ENCODE assay signal across 9 cellular contexts in the genomic region with DNA sequence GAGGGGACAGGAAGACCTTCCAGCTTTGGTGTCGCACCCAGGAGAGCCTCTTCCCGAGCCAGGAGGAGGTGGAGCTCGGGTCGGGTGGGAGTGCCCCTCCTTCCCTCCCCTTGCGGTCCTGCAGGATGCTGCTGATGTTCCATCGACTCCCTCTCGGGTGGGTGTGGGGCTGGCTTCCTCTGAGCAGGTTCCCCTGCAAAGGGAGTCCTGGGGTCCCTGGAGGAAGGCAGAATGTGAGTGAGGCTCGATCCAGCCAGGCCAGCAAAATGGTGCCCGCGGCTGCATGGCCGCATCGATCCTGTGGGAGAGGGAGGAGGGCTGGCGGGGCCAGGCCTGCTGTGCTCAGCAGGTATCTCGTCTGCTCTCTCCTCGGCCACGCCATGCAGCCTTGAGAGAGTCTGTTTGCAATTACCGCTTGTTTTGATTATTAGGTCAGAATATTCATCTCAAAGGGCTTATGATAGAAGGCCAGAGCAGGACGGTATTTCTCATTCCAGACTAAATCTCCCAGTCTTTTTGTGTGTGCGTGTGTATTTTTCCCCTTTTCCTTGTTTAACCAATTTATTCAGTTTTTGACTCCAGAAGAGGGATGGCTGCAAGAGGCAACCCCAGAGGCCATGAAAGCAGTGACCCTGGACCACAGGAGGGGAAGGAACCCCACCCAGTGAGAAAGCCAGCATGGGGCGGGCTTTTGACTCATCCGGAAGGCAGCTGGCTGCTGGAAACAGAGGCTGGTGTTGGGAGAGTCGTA.
DNase-seq lines count a peak whose midpoint lies in the region; ATAC-seq and TF ChIP-seq lines count a peak whose summit lies in the region.
"Had no signal": no experiment of that assay in that cellular context is flagged by ENCODE, and none has a peak within 500 bp of the region (broad histone marks: within the 10 kb centered on the region; RNA-seq: fewer than 3 reads in every experiment).

No MANE protein-coding gene starts in this region.

- no peaks in the 10 kb centered on the region for H3K9me3 ChIP-seq in prostate gland

- no peak overlapping the region for H3K4me3 ChIP-seq in prostate gland

- H3K4me1 ChIP-seq in prostate gland (replicated peaks): no peaks in the 10 kb centered on the region

- TF ChIP-seq POLR2A in prostate gland (IDR thresholded peaks at IDR 0.05): no peak

- no peaks in the 10 kb centered on the region for H3K27me3 ChIP-seq in prostate gland (replicated peaks; ENCODE audit: insufficient read depth)

- TF ChIP-seq CTCF in prostate gland (IDR thresholded peaks at IDR 0.05): no peak

- H3K27ac ChIP-seq in prostate gland: no peak overlapping the region

- DNase-seq in HS-5 (ENCODE audit: low read depth) (peak; percentile 63), astrocyte of the hippocampus (ENCODE audit: low read depth, low spot score) (peak; percentile 68), iris pigment epithelial cell (ENCODE audit: low read depth) (peak; percentile 89), ureter (ENCODE audit: low spot score) (peak; percentile 68), prostate gland (ENCODE audit: low spot score) (no peak)
- no peak for DNase-seq in effector CD4-positive, alpha-beta T cell
- DNase-seq: activated CD8-positive, alpha-beta T cell treated with anti-CD3 and anti-CD28 coated beads for 36 hours; NCI-H526 treated with DMSO at 0.1 percent for 48 hours had no signal

- no peaks in the 10 kb centered on the region for H3K36me3 ChIP-seq in prostate gland

- no peak for ATAC-seq in GM19023 (IDR thresholded peaks at IDR 0.05; ENCODE audit: unreplicated experiment)
- ATAC-seq: activated CD8-positive, alpha-beta T cell treated with anti-CD3 and anti-CD28 coated beads for 36 hours had no signal

- intact Hi-C loops in prostate gland (cut with DNase I): no loop called here

- WGBS in prostate gland: 80% methylated on average over 22 of the region's 22 CpGs

Comparison
In these comparisons a context has a peak if more than half of its experiments do, and no peak if none do; other contexts are left out.
1. DNase-seq: peak in HS-5 (single experiment), astrocyte of the hippocampus (single experiment), iris pigment epithelial cell (single experiment) and ureter (single experiment); none in prostate gland (single experiment) and effector CD4-positive, alpha-beta T cell (single experiment).